1 cellular context compared by ENCODE assay signal in genomic region chr3:196666001-196666867, GRCh38.
TF ChIP-seq lines count a peak whose summit lies in the region.

No MANE protein-coding gene starts in this region.

TF ChIP-seq in HepG2, 621 proteins besides CTCF, POLR2A, EP300 and RAD21 (continued from another document and continues in another):
- TF ChIP-seq ZBTB49 (CRISPR knock-in tag; IDR thresholded peaks at IDR 0.05; ENCODE audit: borderline replicate concordance) (no peak), SIN3B (IDR thresholded peaks at IDR 0.05; ENCODE audit: low read length) (no peak), CSRNP2 (CRISPR knock-in tag; conservative IDR thresholded peaks at IDR 0.05; ENCODE audit: low read depth) (no peak), ZXDC (CRISPR knock-in tag; IDR thresholded peaks at IDR 0.05) (no peak), ARNT2 (CRISPR knock-in tag; IDR thresholded peaks at IDR 0.05; ENCODE audit: low read depth) (no peak), GATAD2A (CRISPR knock-in tag; IDR thresholded peaks at IDR 0.05) (peak; percentile 81), ZNF646 (CRISPR knock-in tag; IDR thresholded peaks at IDR 0.05) (no peak), JUNB (CRISPR knock-in tag; IDR thresholded peaks at IDR 0.05; ENCODE audit: borderline replicate concordance) (no peak), ZNF629 (CRISPR knock-in tag; conservative IDR thresholded peaks at IDR 0.05) (no peak), CBX2 (IDR thresholded peaks at IDR 0.05; ENCODE audit: low read depth, low read length) (no peak), CBX2 (CRISPR knock-in tag; IDR thresholded peaks at IDR 0.05; ENCODE audit: low read depth) (no peak), HOXA5 (CRISPR knock-in tag; IDR thresholded peaks at IDR 0.05) (no peak), CERS6 (CRISPR knock-in tag; IDR thresholded peaks at IDR 0.05) (no peak), ZNF780A (CRISPR knock-in tag; IDR thresholded peaks at IDR 0.05) (no peak), ZNF557 (CRISPR knock-in tag; IDR thresholded peaks at IDR 0.05) (no peak), TRIM22 (IDR thresholded peaks at IDR 0.05) (no peak), ZNF597 (CRISPR knock-in tag; IDR thresholded peaks at IDR 0.05) (no peak), SRF (IDR thresholded peaks at IDR 0.05; ENCODE audit: low read depth, low read length) (no peak), MED13 (CRISPR knock-in tag; IDR thresholded peaks at IDR 0.05) (no peak), POLR2AphosphoS5 (IDR thresholded peaks at IDR 0.05; ENCODE audit: low read depth, low read length) (no peak), ZFAT (CRISPR knock-in tag; conservative IDR thresholded peaks at IDR 0.05) (no peak), TEF (CRISPR knock-in tag; IDR thresholded peaks at IDR 0.05) (no peak), SMAD1 (CRISPR knock-in tag; IDR thresholded peaks at IDR 0.05; ENCODE audit: borderline replicate concordance, low read depth) (no peak), XRCC5 (optimal IDR thresholded peaks at IDR 0.05; ENCODE audit: low read length) (peak; percentile 69), CEBPB (IDR thresholded peaks at IDR 0.05; ENCODE audit: borderline replicate concordance, low read depth, low read length) (0 out of 2 replicates have a peak, but pooled peaks have one; percentile 7), ZNF589 (CRISPR knock-in tag; conservative IDR thresholded peaks at IDR 0.05) (no peak), ZSCAN22 (CRISPR knock-in tag; IDR thresholded peaks at IDR 0.05) (no peak), HMGXB3 (CRISPR knock-in tag; IDR thresholded peaks at IDR 0.05; ENCODE audit: borderline replicate concordance) (0 out of 2 replicates have a peak, but pooled peaks have one; percentile 25), MAFK (conservative IDR thresholded peaks at IDR 0.05 in 1 of 2, IDR thresholded peaks at IDR 0.05 in 1 of 2; ENCODE audit: low read length in 2 of 2) (no peak), REXO4 (CRISPR knock-in tag; IDR thresholded peaks at IDR 0.05; ENCODE audit: borderline replicate concordance) (no peak), ZNF20 (CRISPR knock-in tag; IDR thresholded peaks at IDR 0.05) (no peak), ZNF10 (CRISPR knock-in tag; IDR thresholded peaks at IDR 0.05; ENCODE audit: borderline replicate concordance, low read depth) (no peak), LCORL (IDR thresholded peaks at IDR 0.05) (no peak), LCORL (CRISPR knock-in tag; IDR thresholded peaks at IDR 0.05) (no peak), ZNF30 (CRISPR knock-in tag; IDR thresholded peaks at IDR 0.05) (no peak), EED (CRISPR knock-in tag; IDR thresholded peaks at IDR 0.05) (no peak), ARHGAP35 (CRISPR knock-in tag; IDR thresholded peaks at IDR 0.05; ENCODE audit: borderline replicate concordance) (no peak), RXRA (CRISPR knock-in tag; IDR thresholded peaks at IDR 0.05) (peak; percentile 82), HOXD1 (CRISPR knock-in tag; IDR thresholded peaks at IDR 0.05) (no peak), ZNF567 (CRISPR knock-in tag; IDR thresholded peaks at IDR 0.05; ENCODE audit: borderline replicate concordance) (no peak), SNAPC2 (CRISPR knock-in tag; IDR thresholded peaks at IDR 0.05) (no peak)
